In genomic region chr16:67662653-67663010, GRCh38 we compare ENCODE assay signal across 1 cellular context.
TF ChIP-seq lines count a peak whose summit lies in the region.

No MANE protein-coding gene starts in this region.

TF ChIP-seq in liver, 16 proteins besides CTCF, POLR2A, EP300 and RAD21 (continued from another document):
- no peak for TF ChIP-seq REST (IDR thresholded peaks at IDR 0.05)
- no peak for TF ChIP-seq HNF4G (IDR thresholded peaks at IDR 0.05)
- TF ChIP-seq YY1 (IDR thresholded peaks at IDR 0.05): no peak
- no peak for TF ChIP-seq FOXA2 (IDR thresholded peaks at IDR 0.05)
- no peak for TF ChIP-seq EGR1 (IDR thresholded peaks at IDR 0.05; ENCODE audit: low read depth in 2 of 2)
- TF ChIP-seq RXRA (IDR thresholded peaks at IDR 0.05): no peak
- no peak for TF ChIP-seq MAX (IDR thresholded peaks at IDR 0.05)
- no peak for TF ChIP-seq HNF4A (conservative IDR thresholded peaks at IDR 0.05)
- no peak for TF ChIP-seq GABPA (IDR thresholded peaks at IDR 0.05 in 1 of 2, conservative IDR thresholded peaks at IDR 0.05 in 1 of 2)
- TF ChIP-seq FOXA1 (IDR thresholded peaks at IDR 0.05): no peak
- TF ChIP-seq ATF3 (IDR thresholded peaks at IDR 0.05): no peak
- TF ChIP-seq JUND (IDR thresholded peaks at IDR 0.05): no peak
- TF ChIP-seq TAF1 (conservative IDR thresholded peaks at IDR 0.05): no peak
- TF ChIP-seq ZBTB33 (IDR thresholded peaks at IDR 0.05): no peak
